In the genomic region with DNA sequence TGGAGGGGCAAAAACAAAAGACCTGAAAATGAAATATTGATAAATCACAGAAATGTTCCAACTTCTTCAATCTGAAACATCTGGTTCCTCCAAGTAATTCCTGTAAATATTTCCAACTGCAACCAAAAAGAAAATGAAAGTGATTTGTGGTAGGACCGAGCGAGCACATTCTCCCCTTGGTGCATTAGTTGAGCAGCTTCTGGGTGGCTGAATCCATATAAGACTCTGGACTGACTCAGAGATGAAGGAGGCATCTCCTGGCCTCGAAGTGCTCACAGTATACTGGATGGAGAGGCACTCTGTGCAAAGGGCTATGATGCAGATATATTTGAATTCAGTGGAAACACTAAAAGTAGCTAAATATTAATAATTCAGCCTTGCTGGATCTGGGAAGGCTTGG, we compare ENCODE assay signal across 21 cellular contexts.
A peak's percentile ranks its signal among the peaks of the same experiment; 100 is the strongest.
DNase-seq lines count a peak whose midpoint lies in the region; ATAC-seq, FAIRE-seq and TF ChIP-seq lines count a peak whose summit lies in the region.
"Had no signal": no experiment of that assay in that cellular context is flagged by ENCODE, and none has a peak within 500 bp of the region (broad histone marks: within the 10 kb centered on the region; RNA-seq: fewer than 3 reads in every experiment).

No MANE protein-coding gene starts in this region.

- H3K79me2 ChIP-seq in H1 (ENCODE audit: control insufficient read depth in 1 of 2, insufficient read depth in 2 of 2, low read length in 2 of 2) (peaks cover 3 to 11% of the 10 kb centered on the region in 2 experiments; a peak in 2 of 4 replicates), hepatocyte (no peaks in the 10 kb centered on the region)
- H3K79me2 ChIP-seq: parathyroid adenoma had no signal

- no peak overlapping the region for H2BK12ac ChIP-seq in H1 (ENCODE audit: low read depth, low read length)

- H4K91ac ChIP-seq in H1 (replicated peaks; ENCODE audit: insufficient read length, low read length), result no peak overlapping the region

- FAIRE-seq in H1 (lab: Jason Lieb, UNC), result no peak
- FAIRE-seq: small intestine had no signal

- peak overlapping the region; percentile 24; the same call in 1 of the 2 replicates for H3K18ac ChIP-seq in H1 (ENCODE audit: extremely low read depth, low read length)

- DNase-seq in Right ventricle myocardium superior (no peak), cardiac septum (ENCODE audit: low spot score) (no peak), H1 (ENCODE audit: low read depth in 1 of 2, low spot score in 2 of 2) (no peak), hepatocyte (ENCODE audit: low spot score) (no peak), NCI-H1436 (lab: John Stamatoyannopoulos, UW) (no peak), omental fat pad (ENCODE audit: low spot score) (no peak), NCI-H1092 (lab: John Stamatoyannopoulos, UW) (no peak)
- DNase-seq: activated CD4-positive, alpha-beta T cell treated with anti-CD3 and anti-CD28 coated beads, Interleukin-2, amount 10 ng/mL, durations not matched to agents 24 days and 14 days; activated naive CD4-positive, alpha-beta T cell treated with Interleukin-2 at 50 U/mL for 16 hours; CD8-positive, alpha-beta memory T cell; cortex of kidney; hypothalamus; Karpas-422; NCI-H1694 treated with DMSO at 0.1 percent for 48 hours; NCI-H510A; SJCRH30; small intestine; T1000 had no signal

- H3K23ac ChIP-seq in H1 (ENCODE audit: insufficient read length), result no peak overlapping the region

- no peak for TF ChIP-seq POLR2A in H1 (IDR thresholded peaks at IDR 0.05; ENCODE audit: control extremely low read depth in 1 of 2, low read depth in 2 of 2, low read length in 2 of 2)

- TF ChIP-seq RAD21 in H1 (IDR thresholded peaks at IDR 0.05 in 1 of 2, conservative IDR thresholded peaks at IDR 0.05 in 1 of 2; ENCODE audit: low read depth in 2 of 2, low read length in 2 of 2), result no peak

- H3K4me2 ChIP-seq in H1 (ENCODE audit: insufficient read depth in 1 of 2, low read depth in 2 of 2, low read length in 2 of 2), result no peak overlapping the region
- H3K4me2 ChIP-seq in hepatocyte, result peak overlapping the region; percentile 20

- intact Hi-C loops in Right ventricle myocardium superior (cut with DNase I) (no loop called here), cardiac septum (cut with DNase I) (no loop called here)

- 93% methylated on average over 3 of the region's 3 CpGs; no CpG with 5 or more reads in 1 of the 2 experiments for WGBS in H1 (ENCODE audit: extremely low coverage in 1 of 2, insufficient coverage in 1 of 2, insufficient read length in 1 of 2, insufficient replicate concordance in 2 of 2, low coverage in 1 of 2, low lambda C conversion rate in 2 of 2, missing lambda C conversion rate in 1 of 2), 2 experiments
- WGBS in hepatocyte (ENCODE audit: low lambda C conversion rate, missing lambda C conversion rate), result 81% methylated on average over 3 of the region's 3 CpGs

- no peak overlapping the region for H3K9ac ChIP-seq in H1 (replicated peaks in 1 of 4; ENCODE audit: extremely low read depth in 1 of 4, low read depth in 3 of 4, low read length in 3 of 4)
- H3K9ac ChIP-seq: parathyroid adenoma had no signal

- no peaks in the 10 kb centered on the region for H3K23me2 ChIP-seq in H1 (ENCODE audit: low read depth, low read length)

- no peak overlapping the region for H2BK120ac ChIP-seq in H1 (replicated peaks; ENCODE audit: low read depth, low read length)

- no peak for TF ChIP-seq EP300 in H1 (IDR thresholded peaks at IDR 0.05; ENCODE audit: borderline replicate concordance in 1 of 2, low read depth in 2 of 2, low read length in 2 of 2)

- H3K27me3 ChIP-seq in H1 (replicated peaks in 1 of 4; ENCODE audit: control insufficient read depth in 3 of 4, extremely low read depth in 1 of 4, insufficient read depth in 3 of 4, low read length in 3 of 4), result no peaks in the 10 kb centered on the region
- H3K27me3 ChIP-seq in hepatocyte, result no peaks in the 10 kb centered on the region
- H3K27me3 ChIP-seq: SJCRH30, tibial nerve had no signal

- H3K4me1 ChIP-seq in H1 (replicated peaks in 1 of 4; ENCODE audit: control insufficient read depth in 3 of 4, insufficient read depth in 4 of 4, low read length in 3 of 4), result peaks cover 1 to 9% (median 5%) of the 10 kb centered on the region in 4 experiments; a peak in 4 of 7 replicates
- H3K4me1 ChIP-seq in hepatocyte (ENCODE audit: insufficient read depth), result no peaks in the 10 kb centered on the region
- H3K4me1 ChIP-seq: parathyroid adenoma, SJCRH30 had no signal

- no peaks in the 10 kb centered on the region for H4K20me1 ChIP-seq in H1 (replicated peaks in 1 of 2; ENCODE audit: control insufficient read depth in 1 of 2, insufficient read depth in 2 of 2, low read length in 2 of 2)
- H4K20me1 ChIP-seq in hepatocyte (ENCODE audit: insufficient read depth, poor library complexity, severe bottlenecking), result peaks cover 3% of the 10 kb centered on the region

- H3K9me3 ChIP-seq in H1 (ENCODE audit: insufficient read depth in 2 of 2, low read depth in 1 of 2, low read length in 1 of 2) (no peaks in the 10 kb centered on the region), hepatocyte (ENCODE audit: low read depth) (no peaks in the 10 kb centered on the region)
- H3K9me3 ChIP-seq: SJCRH30, tibial nerve had no signal

- no peak overlapping the region for H3K14ac ChIP-seq in H1 (ENCODE audit: insufficient read length)

- no peak overlapping the region for H2BK5ac ChIP-seq in H1 (ENCODE audit: low read depth, low read length)

- no peak overlapping the region for H3K4ac ChIP-seq in H1 (replicated peaks; ENCODE audit: insufficient read length, low read depth, low read length)

- ATAC-seq in Right ventricle myocardium superior (ENCODE audit: poor library complexity) (peak; percentile 69), GM19395 (IDR thresholded peaks at IDR 0.05; ENCODE audit: unreplicated experiment) (no peak), omental fat pad (ENCODE audit: low FRiP score) (no peak)

- H3K27ac ChIP-seq in H1 (ENCODE audit: low read depth, low read length), result no peak overlapping the region
- no peak overlapping the region for H3K27ac ChIP-seq in hepatocyte
- H3K27ac ChIP-seq: parathyroid adenoma, SJCRH30 had no signal

- H3K4me3 ChIP-seq in H1 (ENCODE audit: extremely low read depth in 1 of 4, insufficient read depth in 2 of 4, low read depth in 3 of 4, low read length in 4 of 4) (no peak overlapping the region), hepatocyte (no peak overlapping the region)
- H3K4me3 ChIP-seq: SJCRH30, tibial nerve had no signal

- TF ChIP-seq CTCF in H1 (IDR thresholded peaks at IDR 0.05; ENCODE audit: control extremely low read depth in 1 of 3, insufficient read depth in 1 of 3, low read depth in 1 of 3, low read length in 3 of 3) (no peak), hepatocyte (IDR thresholded peaks at IDR 0.05; ENCODE audit: poor library complexity) (no peak), omental fat pad (IDR thresholded peaks at IDR 0.05) (no peak)

- POLR2A ChIA-PET in H1 (lab: Charles Lee; ENCODE audit: partially characterized antibody), result no interaction called here

- CTCF ChIA-PET in H1 (lab: Charles Lee; ENCODE audit: partially characterized antibody), result no interaction called here

- H3K36me3 ChIP-seq in H1 (ENCODE audit: control insufficient read depth in 2 of 4, insufficient read depth in 4 of 4, low read length in 3 of 4), result no peaks in the 10 kb centered on the region
- H3K36me3 ChIP-seq in hepatocyte (replicated peaks; ENCODE audit: insufficient read depth, low read depth), result no peaks in the 10 kb centered on the region
- H3K36me3 ChIP-seq: SJCRH30, tibial nerve had no signal

- no peak overlapping the region for H2BK15ac ChIP-seq in H1 (ENCODE audit: low read length)

- H3K9me2 ChIP-seq in hepatocyte (replicated peaks; ENCODE audit: insufficient read depth), result no peaks in the 10 kb centered on the region

- no peak overlapping the region for H4K8ac ChIP-seq in H1 (ENCODE audit: extremely low read depth, insufficient read depth, low read length)

- no peak overlapping the region for H4K5ac ChIP-seq in H1 (ENCODE audit: insufficient read length, low read depth, low read length)

- no peak overlapping the region for H3K56ac ChIP-seq in H1 (replicated peaks; ENCODE audit: insufficient read length, low read depth, low read length)

- no peaks in the 10 kb centered on the region for H3K79me1 ChIP-seq in H1 (ENCODE audit: low read depth, low read length)

- no peak overlapping the region for H2BK20ac ChIP-seq in H1 (ENCODE audit: low read length)

- no peak overlapping the region for H2AFZ ChIP-seq in H1 (ENCODE audit: low read length)
- no peak overlapping the region for H2AFZ ChIP-seq in hepatocyte
- H2AFZ ChIP-seq: parathyroid adenoma had no signal

- no peak overlapping the region for H2AK5ac ChIP-seq in H1 (ENCODE audit: low read depth, low read length)

TF ChIP-seq in H1, 55 proteins besides CTCF, POLR2A, EP300 and RAD21:
- TF ChIP-seq CHD1 (IDR thresholded peaks at IDR 0.05; ENCODE audit: low read depth, low read length), result no peak
- no peak for TF ChIP-seq SP1 (IDR thresholded peaks at IDR 0.05; ENCODE audit: low read depth, low read length)
- TF ChIP-seq KDM1A (IDR thresholded peaks at IDR 0.05; ENCODE audit: borderline replicate concordance, low read length), result no peak
- TF ChIP-seq JUND (IDR thresholded peaks at IDR 0.05; ENCODE audit: low read length), result no peak
- no peak for TF ChIP-seq CEBPB (IDR thresholded peaks at IDR 0.05; ENCODE audit: low read depth, low read length)
- no peak for TF ChIP-seq SIN3A (conservative IDR thresholded peaks at IDR 0.05 in 1 of 2, IDR thresholded peaks at IDR 0.05 in 1 of 2; ENCODE audit: low read depth in 1 of 2, low read length in 2 of 2)
